21 cellular contexts compared by ENCODE assay signal in genomic region chr3:71265365-71265935, GRCh38.
DNase-seq lines count a peak whose midpoint lies in the region; ATAC-seq and TF ChIP-seq lines count a peak whose summit lies in the region.
"Had no signal": no experiment of that assay in that cellular context is flagged by ENCODE, and none has a peak within 500 bp of the region (broad histone marks: within the 10 kb centered on the region; RNA-seq: fewer than 3 reads in every experiment).

No MANE protein-coding gene starts in this region.

- ATAC-seq in stimulated activated naive CD8-positive, alpha-beta T cell treated with anti-CD3 and anti-CD28 coated beads, Interleukin-15, Interleukin-2, amounts not matched to agents 100 U/mL and 50 U/mL, for 24 hours, result no peak
- ATAC-seq in naive B cell (ENCODE audit: low read depth in 2 of 2), result no peak
- ATAC-seq: natural killer cell treated with Interleukin-12 subunit alpha and Interleukin-12 subunit beta and Interleukin-15 and Interleukin-18, amount 100 ng/mL, for 72 hours; sciatic nerve had no signal

- DNase-seq in stimulated activated naive CD8-positive, alpha-beta T cell treated with anti-CD3 and anti-CD28 coated beads, Interleukin-15, Interleukin-2, amounts not matched to agents 100 U/mL and 50 U/mL, for 24 hours, result no peak
- no peak for DNase-seq in activated T-helper 2 cell treated with anti-CD3 and anti-CD28 coated beads, Interferon-gamma antibody, Interleukin-2, Interleukin-4, amounts not matched to agents 10 μg/mL and 5 μg/mL and 100 μg/mL, durations not matched to agents 14 hours and 24 hours and 36 hours (ENCODE audit: low spot score)
- DNase-seq in naive B cell, result no peak
- DNase-seq in GM20000 (ENCODE audit: low spot score), result no peak
- DNase-seq in NCI-H187 (lab: John Stamatoyannopoulos, UW), result no peak
- no peak for DNase-seq in NCI-H2107 treated with DMSO at 0.1 percent for 48 hours (lab: John Stamatoyannopoulos, UW; ENCODE audit: unreplicated experiment)
- no peak for DNase-seq in foreskin fibroblast
- DNase-seq: activated T-cell treated with anti-CD3 and anti-CD28 coated beads, Interleukin-2, amount 50 U/mL, for 4 hours; DMS79; HCEC 1CT; kidney glomerular epithelial cell; mesendoderm; NCI-H1417; NCI-H524; ovary; T-helper 2 cell had no signal

- peak overlapping the region; percentile 4 for H3K4me3 Mint-ChIP-seq in stimulated activated naive CD8-positive, alpha-beta T cell treated with anti-CD3 and anti-CD28 coated beads, Interleukin-15, Interleukin-2, amounts not matched to agents 100 ng/mL and 50 ng/mL, for 24 hours
- H3K4me3 Mint-ChIP-seq in activated T-helper 2 cell treated with anti-CD3 and anti-CD28 coated beads, Interferon-gamma antibody, Interleukin-2, Interleukin-4, amounts not matched to agents 10 μg/mL and 5 μg/mL and 100 μg/mL, durations not matched to agents 14 hours and 24 hours and 36 hours (ENCODE audit: low read depth), result no peak overlapping the region
- peak overlapping the region in 2 of 8 donors; percentile 48 to 63 for H3K4me3 Mint-ChIP-seq in naive B cell
- H3K4me3 Mint-ChIP-seq: activated T-cell treated with anti-CD3 and anti-CD28 coated beads, Interleukin-2, amount 50 U/mL, for 4 hours; IgD-negative memory B cell; natural killer cell treated with Interleukin-12 subunit alpha and Interleukin-12 subunit beta and Interleukin-15 and Interleukin-18, amount 100 ng/mL, for 72 hours had no signal

- peaks cover 54% of the 10 kb centered on the region for H3K36me3 Mint-ChIP-seq in stimulated activated naive CD8-positive, alpha-beta T cell treated with anti-CD3 and anti-CD28 coated beads, Interleukin-15, Interleukin-2, amounts not matched to agents 100 ng/mL and 50 ng/mL, for 24 hours (ENCODE audit: low read depth)
- H3K36me3 Mint-ChIP-seq in activated T-helper 2 cell treated with anti-CD3 and anti-CD28 coated beads, Interferon-gamma antibody, Interleukin-2, Interleukin-4, amounts not matched to agents 10 μg/mL and 5 μg/mL and 100 μg/mL, durations not matched to agents 14 hours and 24 hours and 36 hours (ENCODE audit: low read depth), result peaks cover 30% of the 10 kb centered on the region
- H3K36me3 Mint-ChIP-seq in naive B cell, result peaks cover 21 to 27% of the 10 kb centered on the region in 2 donors
- H3K36me3 Mint-ChIP-seq: natural killer cell treated with Interleukin-12 subunit alpha and Interleukin-12 subunit beta and Interleukin-15 and Interleukin-18, amount 100 ng/mL, for 72 hours had no signal

- H3K27ac Mint-ChIP-seq in stimulated activated naive CD8-positive, alpha-beta T cell treated with anti-CD3 and anti-CD28 coated beads, Interleukin-15, Interleukin-2, amounts not matched to agents 100 ng/mL and 50 ng/mL, for 24 hours, result peak overlapping the region; percentile 86
- peak overlapping the region; percentile 29 for H3K27ac Mint-ChIP-seq in activated T-helper 2 cell treated with anti-CD3 and anti-CD28 coated beads, Interferon-gamma antibody, Interleukin-2, Interleukin-4, amounts not matched to agents 10 μg/mL and 5 μg/mL and 100 μg/mL, durations not matched to agents 14 hours and 24 hours and 36 hours
- H3K27ac Mint-ChIP-seq in naive B cell, result peak overlapping the region; percentile 31 to 94 (median 71)
- H3K27ac Mint-ChIP-seq: natural killer cell treated with Interleukin-12 subunit alpha and Interleukin-12 subunit beta and Interleukin-15 and Interleukin-18, amount 100 ng/mL, for 72 hours had no signal

- TF ChIP-seq CTCF in GM20000 (IDR thresholded peaks at IDR 0.05; ENCODE audit: extremely low read depth, missing control alignments) (no peak), foreskin fibroblast (IDR thresholded peaks at IDR 0.05; ENCODE audit: low read depth, low read length) (no peak)

- H3K27me3 Mint-ChIP-seq in stimulated activated naive CD8-positive, alpha-beta T cell treated with anti-CD3 and anti-CD28 coated beads, Interleukin-15, Interleukin-2, amounts not matched to agents 100 ng/mL and 50 ng/mL, for 24 hours, result no peaks in the 10 kb centered on the region
- no peaks in the 10 kb centered on the region for H3K27me3 Mint-ChIP-seq in activated T-helper 2 cell treated with anti-CD3 and anti-CD28 coated beads, Interferon-gamma antibody, Interleukin-2, Interleukin-4, amounts not matched to agents 10 μg/mL and 5 μg/mL and 100 μg/mL, durations not matched to agents 14 hours and 24 hours and 36 hours (ENCODE audit: low read depth)
- H3K27me3 Mint-ChIP-seq in naive B cell, result no peaks in the 10 kb centered on the region
- H3K27me3 Mint-ChIP-seq: natural killer cell treated with Interleukin-12 subunit alpha and Interleukin-12 subunit beta and Interleukin-15 and Interleukin-18, amount 100 ng/mL, for 72 hours had no signal

- H3K9me3 Mint-ChIP-seq in stimulated activated naive CD8-positive, alpha-beta T cell treated with anti-CD3 and anti-CD28 coated beads, Interleukin-15, Interleukin-2, amounts not matched to agents 100 ng/mL and 50 ng/mL, for 24 hours, result no peaks in the 10 kb centered on the region
- H3K9me3 Mint-ChIP-seq in activated T-helper 2 cell treated with anti-CD3 and anti-CD28 coated beads, Interferon-gamma antibody, Interleukin-2, Interleukin-4, amounts not matched to agents 10 μg/mL and 5 μg/mL and 100 μg/mL, durations not matched to agents 14 hours and 24 hours and 36 hours, result no peaks in the 10 kb centered on the region
- no peaks in the 10 kb centered on the region for H3K9me3 Mint-ChIP-seq in naive B cell
- H3K9me3 Mint-ChIP-seq: activated T-cell treated with anti-CD3 and anti-CD28 coated beads, Interleukin-2, amount 50 U/mL, for 4 hours; IgD-negative memory B cell; natural killer cell treated with Interleukin-12 subunit alpha and Interleukin-12 subunit beta and Interleukin-15 and Interleukin-18, amount 100 ng/mL, for 72 hours had no signal

- intact Hi-C loops in activated T-helper 2 cell treated with anti-CD3 and anti-CD28 coated beads, Interferon-gamma antibody, Interleukin-2, Interleukin-4, amounts not matched to agents 10 μg/mL and 5 μg/mL and 100 μg/mL, durations not matched to agents 14 hours and 24 hours and 36 hours (cut with micrococcal nuclease), result no loop called here

- H3K4me1 Mint-ChIP-seq in stimulated activated naive CD8-positive, alpha-beta T cell treated with anti-CD3 and anti-CD28 coated beads, Interleukin-15, Interleukin-2, amounts not matched to agents 100 ng/mL and 50 ng/mL, for 24 hours (ENCODE audit: low read depth), result peaks cover 82% of the 10 kb centered on the region
- peaks cover 55% of the 10 kb centered on the region for H3K4me1 Mint-ChIP-seq in activated T-helper 2 cell treated with anti-CD3 and anti-CD28 coated beads, Interferon-gamma antibody, Interleukin-2, Interleukin-4, amounts not matched to agents 10 μg/mL and 5 μg/mL and 100 μg/mL, durations not matched to agents 14 hours and 24 hours and 36 hours (ENCODE audit: low read depth)
- H3K4me1 Mint-ChIP-seq in naive B cell, result peaks cover 56 to 85% (median 74%) of the 10 kb centered on the region in 3 donors

- no peak overlapping the region for H3K4me3 ChIP-seq in foreskin fibroblast (ENCODE audit: low read depth in 1 of 2, low read length in 2 of 2)
- H3K4me3 ChIP-seq: coronary artery, ovary had no signal

Comparison
In these comparisons a context has a peak if more than half of its experiments do, and no peak if none do; other contexts are left out.
1. H3K27ac Mint-ChIP-seq: peak in every context shown above with its lines; median percentile 86 in stimulated activated naive CD8-positive, alpha-beta T cell treated with anti-CD3 and anti-CD28 coated beads, Interleukin-15, Interleukin-2, amounts not matched to agents 100 ng/mL and 50 ng/mL, for 24 hours; 71 in naive B cell; 29 in activated T-helper 2 cell treated with anti-CD3 and anti-CD28 coated beads, Interferon-gamma antibody, Interleukin-2, Interleukin-4, amounts not matched to agents 10 μg/mL and 5 μg/mL and 100 μg/mL, durations not matched to agents 14 hours and 24 hours and 36 hours.